24 cellular contexts compared by ENCODE assay signal in genomic region chr5:5006548-5006947, GRCh38.
"Had no signal": no experiment of that assay in that cellular context is flagged by ENCODE, and none has a peak within 500 bp of the region (broad histone marks: within the 10 kb centered on the region; RNA-seq: fewer than 3 reads in every experiment).

No MANE protein-coding gene starts in this region.

- H2AFZ ChIP-seq: PC-9 had no signal

- H3K4me1 ChIP-seq: Peyer's patch, SJCRH30 had no signal

- H3K4me2 ChIP-seq: PC-9 had no signal

- H3K27ac ChIP-seq: PC-9, Peyer's patch, SJCRH30 had no signal

- H3K4me3 ChIP-seq: PC-9, Peyer's patch, SJCRH30 had no signal

- H3K27me3 ChIP-seq: Peyer's patch, SJCRH30 had no signal

- DNase-seq: IMR-90; Kasumi-1; KG1; NCI-H1105; NCI-H1417; NCI-H1436 treated with DMSO at 0.1 percent for 48 hours; NCI-H1694 treated with DMSO at 0.1 percent for 48 hours; NCI-H1930; NCI-H2081; NCI-H2107; NCI-H2227 treated with DMSO at 0.1 percent for 48 hours; NCI-H524; NCI-H526 treated with DMSO at 0.1 percent for 48 hours; NCI-H748 treated with DMSO at 0.1 percent for 48 hours; NK-92 treated with Interleukin-12 subunit alpha and Interleukin-12 subunit beta, amount 100 ng/mL, for 24 hours; OCI-M1; PC-9; Peyer's patch; SHP77 treated with DMSO at 0.1 percent for 48 hours; SJCRH30; T-helper 1 cell had no signal

- ATAC-seq: HepG2, Right ventricle myocardium inferior, SK-N-SH treated with all-trans-retinoic acid at 6 μM for 48 hours had no signal

- H3K9me3 ChIP-seq: Peyer's patch, SJCRH30 had no signal

- H3K36me3 ChIP-seq: Peyer's patch, SJCRH30 had no signal
